In the genomic region with DNA sequence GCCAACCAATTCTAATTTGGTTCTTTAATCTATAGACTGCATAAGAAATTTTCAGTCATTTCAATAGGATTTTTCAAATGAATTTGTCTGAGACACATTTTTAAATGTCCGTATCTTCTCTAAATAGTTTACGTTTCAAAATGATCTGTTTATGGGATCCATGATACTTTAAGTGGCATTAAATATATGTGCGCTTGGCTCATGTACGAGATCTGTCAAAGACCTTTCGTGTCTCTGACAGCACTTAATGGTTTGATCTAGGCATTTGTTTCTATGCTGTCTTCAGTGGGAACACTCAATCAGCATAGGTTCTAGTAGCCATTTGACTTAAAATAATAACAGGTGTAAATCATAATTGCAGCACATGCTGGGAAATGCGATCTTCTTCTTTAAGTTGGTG, we compare ENCODE assay signal across 38 cellular contexts.
"Had no signal": no experiment of that assay in that cellular context is flagged by ENCODE, and none has a peak within 500 bp of the region (broad histone marks: within the 10 kb centered on the region; RNA-seq: fewer than 3 reads in every experiment).

No MANE protein-coding gene starts in this region.

- H3K4me3 Mint-ChIP-seq: activated naive CD4-positive, alpha-beta T cell treated with anti-CD3 and anti-CD28 coated beads for 36 hours; activated naive CD4-positive, alpha-beta T cell treated with anti-CD3 and anti-CD28 coated beads, Interleukin-2, amount 10 ng/mL, durations not matched to agents 7 days and 5 days; activated naive CD4-positive, alpha-beta T cell treated with anti-CD3 and anti-CD28 coated beads, Interleukin-2, amount 50 U/mL, for 24 hours; activated naive CD8-positive, alpha-beta T cell; activated naive CD8-positive, alpha-beta T cell treated with anti-CD3 and anti-CD28 coated beads for 36 hours; activated naive CD8-positive, alpha-beta T cell treated with anti-CD3 and anti-CD28 coated beads, Interleukin-2, amount 10 ng/mL, durations not matched to agents 7 days and 5 days; activated naive CD8-positive, alpha-beta T cell treated with anti-CD3 and anti-CD28 coated beads, Interleukin-2, amount 50 U/mL, for 24 hours; activated T-cell treated with anti-CD3 and anti-CD28 coated beads, Interleukin-2, amount 50 U/mL, for 24 hours; activated T-cell treated with anti-CD3 and anti-CD28 coated beads, Interleukin-2, amount 50 U/mL, for 4 hours; activated T-cell treated with anti-CD3 and anti-CD28 coated beads, Interleukin-2, amount 50 U/mL, for 72 hours; activated T-helper 1 cell treated with anti-CD3 and anti-CD28 coated beads, Interleukin-12 subunit alpha, Interleukin-12 subunit beta, Interleukin-2, Interleukin-4 antibody, amounts not matched to agents 30 ng/mL and 10 ng/mL and 1 ng/mL, durations not matched to agents 14 hours and 24 hours and 36 hours; activated T-helper 17 cell treated with anti-CD3 and anti-CD28 coated beads, Interleukin-2, amount 50 U/mL, for 72 hours; brain; central memory CD8-positive, alpha-beta T cell had no signal

- H3K9me3 ChIP-seq: adrenal gland, ascending aorta, body of pancreas, breast epithelium had no signal

- H3K36me3 ChIP-seq: adrenal gland, ascending aorta, brain microvascular endothelial cell, breast epithelium, cardiac muscle cell had no signal

- DNase-seq: activated effector memory CD4-positive, alpha-beta T cell treated with anti-CD3 and anti-CD28 coated beads, Interleukin-2, amount 50 U/mL, for 16 hours; activated effector memory CD4-positive, alpha-beta T cell treated with Interleukin-2 at 50 U/mL for 16 hours; activated gamma-delta T cell; activated gamma-delta T cell treated with Interleukin-2 at 50 U/mL for 16 hours; activated naive CD4-positive, alpha-beta T cell; activated naive CD4-positive, alpha-beta T cell treated with anti-CD3 and anti-CD28 coated beads for 36 hours; activated naive CD4-positive, alpha-beta T cell treated with anti-CD3 and anti-CD28 coated beads, Interleukin-2, amount 10 ng/mL, durations not matched to agents 7 days and 5 days; activated naive CD4-positive, alpha-beta T cell treated with anti-CD3 and anti-CD28 coated beads, Interleukin-2, amount 50 U/mL, for 16 hours; activated naive CD4-positive, alpha-beta T cell treated with Interleukin-2 at 50 U/mL for 16 hours; activated naive CD8-positive, alpha-beta T cell treated with anti-CD3 and anti-CD28 coated beads for 36 hours; activated naive CD8-positive, alpha-beta T cell treated with anti-CD3 and anti-CD28 coated beads, Interleukin-2, amount 10 ng/mL, durations not matched to agents 7 days and 5 days; activated naive CD8-positive, alpha-beta T cell treated with anti-CD3 and anti-CD28 coated beads, Interleukin-2, amount 50 U/mL, for 24 hours; activated T-cell treated with anti-CD3 and anti-CD28 coated beads, Interleukin-2, amount 50 U/mL, for 1 hour; activated T-cell treated with anti-CD3 and anti-CD28 coated beads, Interleukin-2, amount 50 U/mL, for 24 hours; activated T-cell treated with anti-CD3 and anti-CD28 coated beads, Interleukin-2, amount 50 U/mL, for 4 hours; activated T-cell treated with anti-CD3 and anti-CD28 coated beads, Interleukin-2, amount 50 U/mL, for 48 hours; activated T-cell treated with anti-CD3 and anti-CD28 coated beads, Interleukin-2, amount 50 U/mL, for 72 hours; adrenal gland; amniotic stem cell; amygdala; anterior cingulate cortex; aorta; body of pancreas; brain microvascular endothelial cell; caudate nucleus; central memory CD4-positive, alpha-beta T cell; cerebellar nuclear complex had no signal

- H3K4me1 Mint-ChIP-seq: activated naive CD4-positive, alpha-beta T cell treated with anti-CD3 and anti-CD28 coated beads, Interleukin-2, amount 10 ng/mL, durations not matched to agents 7 days and 5 days; activated naive CD4-positive, alpha-beta T cell treated with anti-CD3 and anti-CD28 coated beads, Interleukin-2, amount 50 U/mL, for 24 hours; activated naive CD8-positive, alpha-beta T cell treated with anti-CD3 and anti-CD28 coated beads for 36 hours; activated naive CD8-positive, alpha-beta T cell treated with anti-CD3 and anti-CD28 coated beads, Interleukin-2, amount 10 ng/mL, durations not matched to agents 7 days and 5 days; activated naive CD8-positive, alpha-beta T cell treated with anti-CD3 and anti-CD28 coated beads, Interleukin-2, amount 50 U/mL, for 24 hours; activated T-helper 17 cell treated with anti-CD3 and anti-CD28 coated beads, Interleukin-2, amount 50 U/mL, for 72 hours; brain; central memory CD8-positive, alpha-beta T cell had no signal

- H3K27me3 ChIP-seq: adrenal gland, ascending aorta, body of pancreas, brain microvascular endothelial cell, breast epithelium, cardiac muscle cell had no signal

- H3K27ac ChIP-seq: adrenal gland, ascending aorta, body of pancreas, brain microvascular endothelial cell, breast epithelium, cardiac muscle cell had no signal

- H3K36me3 Mint-ChIP-seq: activated naive CD4-positive, alpha-beta T cell treated with anti-CD3 and anti-CD28 coated beads, Interleukin-2, amount 10 ng/mL, durations not matched to agents 7 days and 5 days; activated naive CD4-positive, alpha-beta T cell treated with anti-CD3 and anti-CD28 coated beads, Interleukin-2, amount 50 U/mL, for 24 hours; activated naive CD4-positive, alpha-beta T cell treated with anti-CD3 and anti-CD28 coated beads, Interleukin-2, amount 50 U/mL, for 72 hours; activated naive CD8-positive, alpha-beta T cell; activated naive CD8-positive, alpha-beta T cell treated with anti-CD3 and anti-CD28 coated beads for 36 hours; activated naive CD8-positive, alpha-beta T cell treated with anti-CD3 and anti-CD28 coated beads, Interleukin-2, amount 10 ng/mL, durations not matched to agents 7 days and 5 days; brain had no signal

- H3K27ac Mint-ChIP-seq: activated naive CD4-positive, alpha-beta T cell treated with anti-CD3 and anti-CD28 coated beads for 36 hours; activated naive CD4-positive, alpha-beta T cell treated with anti-CD3 and anti-CD28 coated beads, Interleukin-2, amount 10 ng/mL, durations not matched to agents 7 days and 5 days; activated naive CD4-positive, alpha-beta T cell treated with anti-CD3 and anti-CD28 coated beads, Interleukin-2, amount 50 U/mL, for 24 hours; activated naive CD4-positive, alpha-beta T cell treated with anti-CD3 and anti-CD28 coated beads, Interleukin-2, amount 50 U/mL, for 72 hours; activated naive CD8-positive, alpha-beta T cell; activated naive CD8-positive, alpha-beta T cell treated with anti-CD3 and anti-CD28 coated beads for 36 hours; activated naive CD8-positive, alpha-beta T cell treated with anti-CD3 and anti-CD28 coated beads, Interleukin-2, amount 10 ng/mL, durations not matched to agents 7 days and 5 days; activated naive CD8-positive, alpha-beta T cell treated with anti-CD3 and anti-CD28 coated beads, Interleukin-2, amount 50 U/mL, for 24 hours; activated T-cell treated with anti-CD3 and anti-CD28 coated beads, Interleukin-2, amount 50 U/mL, for 24 hours; activated T-cell treated with anti-CD3 and anti-CD28 coated beads, Interleukin-2, amount 50 U/mL, for 72 hours; activated T-helper 1 cell treated with anti-CD3 and anti-CD28 coated beads, Interleukin-12 subunit alpha, Interleukin-12 subunit beta, Interleukin-2, Interleukin-4 antibody, amounts not matched to agents 30 ng/mL and 10 ng/mL and 1 ng/mL, durations not matched to agents 14 hours and 24 hours and 36 hours; activated T-helper 17 cell treated with anti-CD3 and anti-CD28 coated beads, Interleukin-2, amount 50 U/mL, for 72 hours; activated T-helper 2 cell treated with anti-CD3 and anti-CD28 coated beads, Interferon-gamma antibody, Interleukin-2, Interleukin-4, amounts not matched to agents 10 μg/mL and 5 μg/mL and 100 μg/mL, durations not matched to agents 14 hours and 24 hours and 36 hours; brain had no signal

- H3K27me3 Mint-ChIP-seq: activated naive CD4-positive, alpha-beta T cell treated with anti-CD3 and anti-CD28 coated beads, Interleukin-2, amount 10 ng/mL, durations not matched to agents 7 days and 5 days; activated naive CD4-positive, alpha-beta T cell treated with anti-CD3 and anti-CD28 coated beads, Interleukin-2, amount 50 U/mL, for 24 hours; activated naive CD8-positive, alpha-beta T cell; activated naive CD8-positive, alpha-beta T cell treated with anti-CD3 and anti-CD28 coated beads for 36 hours; activated naive CD8-positive, alpha-beta T cell treated with anti-CD3 and anti-CD28 coated beads, Interleukin-2, amount 10 ng/mL, durations not matched to agents 7 days and 5 days; activated naive CD8-positive, alpha-beta T cell treated with anti-CD3 and anti-CD28 coated beads, Interleukin-2, amount 50 U/mL, for 24 hours; activated T-cell treated with anti-CD3 and anti-CD28 coated beads, Interleukin-2, amount 50 U/mL, for 24 hours; activated T-helper 17 cell treated with anti-CD3 and anti-CD28 coated beads, Interleukin-2, amount 50 U/mL, for 72 hours; brain; central memory CD8-positive, alpha-beta T cell had no signal

- H3K4me3 ChIP-seq: adrenal gland, ascending aorta, body of pancreas, breast epithelium, cardiac muscle cell had no signal

- H3K9me3 Mint-ChIP-seq: activated naive CD4-positive, alpha-beta T cell treated with anti-CD3 and anti-CD28 coated beads for 36 hours; activated naive CD4-positive, alpha-beta T cell treated with anti-CD3 and anti-CD28 coated beads, Interleukin-2, amount 10 ng/mL, durations not matched to agents 7 days and 5 days; activated naive CD8-positive, alpha-beta T cell treated with anti-CD3 and anti-CD28 coated beads for 36 hours; activated naive CD8-positive, alpha-beta T cell treated with anti-CD3 and anti-CD28 coated beads, Interleukin-2, amount 10 ng/mL, durations not matched to agents 7 days and 5 days; activated T-cell treated with anti-CD3 and anti-CD28 coated beads, Interleukin-2, amount 50 U/mL, for 4 hours; activated T-helper 1 cell treated with anti-CD3 and anti-CD28 coated beads, Interleukin-12 subunit alpha, Interleukin-12 subunit beta, Interleukin-2, Interleukin-4 antibody, amounts not matched to agents 30 ng/mL and 10 ng/mL and 1 ng/mL, durations not matched to agents 14 hours and 24 hours and 36 hours; activated T-helper 2 cell treated with anti-CD3 and anti-CD28 coated beads, Interferon-gamma antibody, Interleukin-2, Interleukin-4, amounts not matched to agents 10 μg/mL and 5 μg/mL and 100 μg/mL, durations not matched to agents 14 hours and 24 hours and 36 hours had no signal
